1 cellular context compared by ENCODE assay signal in genomic region chr6:85537055-85537494, GRCh38.
TF ChIP-seq lines count a peak whose summit lies in the region.

No MANE protein-coding gene starts in this region.

TF ChIP-seq in GM12878, 131 proteins besides CTCF, POLR2A, EP300 and RAD21 (continued from another document):
- no peak for TF ChIP-seq EZH2 (IDR thresholded peaks at IDR 0.05; ENCODE audit: borderline replicate concordance, control insufficient read depth, low read depth, low read length)
